1 cellular context compared by ENCODE assay signal in the genomic region with DNA sequence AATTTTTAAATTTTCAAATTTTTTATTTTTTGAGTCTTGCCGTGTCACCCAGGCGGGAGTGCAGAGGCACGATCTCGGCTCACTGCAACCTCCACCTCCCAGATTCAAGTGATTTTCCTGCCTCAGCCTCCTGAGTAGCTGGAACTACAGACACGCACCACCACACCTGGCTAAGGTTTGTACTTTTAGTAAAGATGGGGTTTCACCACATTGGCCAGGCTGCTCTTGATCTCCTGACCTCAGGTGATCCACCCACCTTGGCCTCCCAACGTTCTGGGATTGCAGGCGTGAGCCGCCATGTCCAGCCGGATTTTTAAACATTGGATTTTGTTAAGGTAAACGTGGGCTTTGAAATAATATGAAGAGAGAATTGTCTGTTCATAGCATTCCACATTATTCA. TPM values are rescaled to one million over a fixed set of nuclear protein-coding genes. Genes with fewer than 3 reads are reported as not detected.
"Had no signal": no experiment of that assay in that cellular context is flagged by ENCODE, and none has a peak within 500 bp of the region (broad histone marks: within the 10 kb centered on the region; RNA-seq: fewer than 3 reads in every experiment).

No MANE protein-coding gene starts in this region.

RNA-seq across cellular contexts. Expression of a gene that starts 11.9 kb away (rescaled TPM):
- total RNA-seq: naive thymus-derived CD8-positive, alpha-beta T cell had no signal
